Comparison of ENCODE assay signal across 8 cellular contexts in the genomic region with DNA sequence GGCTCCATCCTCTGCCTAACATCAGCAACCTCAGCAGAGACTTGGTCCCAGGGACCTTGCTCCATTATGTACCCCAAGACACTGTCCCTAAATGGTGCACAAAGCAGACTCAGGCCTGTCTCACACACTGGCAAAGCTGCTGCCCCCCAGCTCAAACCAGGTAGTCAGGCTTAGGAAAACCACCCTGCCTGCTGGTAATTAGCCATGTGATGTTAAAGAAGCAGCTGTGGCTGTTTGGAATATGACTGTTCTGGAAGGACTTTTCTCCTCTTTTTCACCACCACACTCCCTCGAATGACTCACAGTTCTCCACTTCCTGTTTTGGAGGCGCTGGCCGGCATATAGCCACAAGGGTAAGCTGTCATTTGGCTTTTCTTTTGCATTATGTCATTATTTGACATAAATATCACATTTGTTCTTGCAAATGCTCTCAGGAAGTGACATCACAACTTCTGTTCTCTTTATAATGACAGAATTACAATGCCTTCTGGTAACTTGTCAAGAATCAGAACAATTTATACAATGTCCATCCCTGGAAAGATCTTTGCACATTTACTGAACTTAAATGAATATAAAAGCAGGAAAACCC.
DNase-seq lines count a peak whose midpoint lies in the region; ATAC-seq and TF ChIP-seq lines count a peak whose summit lies in the region.

No MANE protein-coding gene starts in this region.

- no peak overlapping the region for H3K4me2 ChIP-seq in neuronal stem cell (ENCODE audit: insufficient read depth, low read length, poor library complexity, severe bottlenecking)
- H3K4me2 ChIP-seq in neural progenitor cell, result no peak overlapping the region

- peak overlapping the region; percentile 71 for H2AFZ ChIP-seq in neuronal stem cell (ENCODE audit: low read length)
- H2AFZ ChIP-seq in neural progenitor cell (replicated peaks), result no peak overlapping the region

- H2BK15ac ChIP-seq in neuronal stem cell (ENCODE audit: low read length), result no peak overlapping the region

- H3K4me3 Mint-ChIP-seq in neural progenitor cell, result no peak overlapping the region

- H3K79me2 ChIP-seq in neural progenitor cell (ENCODE audit: low read depth), result no peaks in the 10 kb centered on the region

- H3K23ac ChIP-seq in neuronal stem cell (ENCODE audit: low read depth, low read length, poor library complexity), result no peak overlapping the region

- no peak overlapping the region for H3K14ac ChIP-seq in neuronal stem cell (ENCODE audit: low read length)

- peaks cover 5% of the 10 kb centered on the region for H3K9me3 Mint-ChIP-seq in neural progenitor cell

- TF ChIP-seq CTCF in WERI-Rb-1 (IDR thresholded peaks at IDR 0.05; ENCODE audit: low read depth, low read length) (no peak), neural progenitor cell (IDR thresholded peaks at IDR 0.05) (no peak)

- H3F3A ChIP-seq in neural progenitor cell (ENCODE audit: low read depth), result no peaks in the 10 kb centered on the region

- no peak overlapping the region for H3K4ac ChIP-seq in neuronal stem cell (ENCODE audit: low read length)

- H4K8ac ChIP-seq in neuronal stem cell (ENCODE audit: low read depth, low read length), result no peak overlapping the region

- H3K27ac Mint-ChIP-seq in neural progenitor cell, result no peak overlapping the region

- H2AK5ac ChIP-seq in neuronal stem cell (ENCODE audit: low read depth, low read length), result no peak overlapping the region

- H3K27me3 ChIP-seq in WERI-Rb-1 (ENCODE audit: insufficient read depth, low read depth, severe bottlenecking) (no peaks in the 10 kb centered on the region), neuronal stem cell (ENCODE audit: control insufficient read depth in 3 of 3, insufficient read depth in 3 of 3, low read depth in 1 of 3, low read length in 3 of 3) (no peaks in the 10 kb centered on the region), neural progenitor cell (no peaks in the 10 kb centered on the region)

- peak; percentile 99 for DNase-seq in ELR (ENCODE audit: low read depth)
- peak; percentile 93 for DNase-seq in HPDE6-E6E7 (ENCODE audit: extremely low spot score)
- no peak for DNase-seq in WERI-Rb-1
- peak; percentile 93 for DNase-seq in fibroblast of gingiva (ENCODE audit: low read depth)
- no peak for DNase-seq in neuronal stem cell (ENCODE audit: low spot score)
- DNase-seq in NCI-H2227 treated with DMSO at 0.1 percent for 48 hours (lab: John Stamatoyannopoulos, UW), result no peak
- no peak for DNase-seq in neural progenitor cell (ENCODE audit: low spot score)

- H3K4me1 ChIP-seq in neuronal stem cell (ENCODE audit: control insufficient read depth in 2 of 2, insufficient read depth in 1 of 2, low read depth in 1 of 2, low read length in 2 of 2) (peaks cover 0 to 2% of the 10 kb centered on the region in 2 donors), neural progenitor cell (no peaks in the 10 kb centered on the region)

- peak; percentile 74 for ATAC-seq in GM21360 (IDR thresholded peaks at IDR 0.05; ENCODE audit: unreplicated experiment)

- H3K9me3 ChIP-seq in WERI-Rb-1 (ENCODE audit: severe bottlenecking) (no peaks in the 10 kb centered on the region), neuronal stem cell (replicated peaks in 1 of 2; ENCODE audit: control insufficient read depth in 2 of 2, insufficient read depth in 1 of 2, low read depth in 1 of 2, low read length in 2 of 2) (peaks cover 0 to 1% of the 10 kb centered on the region in 2 donors), neural progenitor cell (ENCODE audit: low read depth) (no peaks in the 10 kb centered on the region)

- no peak overlapping the region for H4K91ac ChIP-seq in neuronal stem cell (ENCODE audit: low read depth, low read length, poor library complexity)

- no peaks in the 10 kb centered on the region for H4K20me1 ChIP-seq in neural progenitor cell (ENCODE audit: low read depth)

- H3K27ac ChIP-seq in WERI-Rb-1 (peak overlapping the region; percentile 11), neuronal stem cell (replicated peaks; ENCODE audit: low read length) (no peak overlapping the region), neural progenitor cell (no peak overlapping the region)

- H3K27me3 Mint-ChIP-seq in neural progenitor cell (ENCODE audit: insufficient read depth, low read depth), result peaks cover 2% of the 10 kb centered on the region

- peaks cover 4% of the 10 kb centered on the region for H3K4me1 Mint-ChIP-seq in neural progenitor cell

- peak overlapping the region; percentile 35 for H3K18ac ChIP-seq in neuronal stem cell (ENCODE audit: low read length)

- H2BK5ac ChIP-seq in neuronal stem cell (ENCODE audit: low read length), result no peak overlapping the region

- H3K79me1 ChIP-seq in neuronal stem cell (ENCODE audit: low read depth, low read length), result peaks cover 1% of the 10 kb centered on the region

- H3K36me3 Mint-ChIP-seq in neural progenitor cell, result peaks cover 2% of the 10 kb centered on the region

- H3K4me3 ChIP-seq in WERI-Rb-1 (ENCODE audit: low read depth, low read length), result no peak overlapping the region
- no peak overlapping the region for H3K4me3 ChIP-seq in neuronal stem cell (ENCODE audit: low read length in 2 of 2)
- no peak overlapping the region for H3K4me3 ChIP-seq in neural progenitor cell

- WGBS in neuronal stem cell (ENCODE audit: extremely low coverage in 2 of 2, insufficient read length in 2 of 2, insufficient replicate concordance in 1 of 2), 2 donors, result no CpG with 5 or more reads among the region's 3 CpGs

- H3K9ac ChIP-seq in neuronal stem cell (ENCODE audit: low read depth, low read length, poor library complexity) (no peak overlapping the region), neural progenitor cell (no peak overlapping the region)

- no peak overlapping the region for H2BK12ac ChIP-seq in neuronal stem cell (ENCODE audit: low read length)

- H2BK120ac ChIP-seq in neuronal stem cell (ENCODE audit: low read depth, low read length), result no peak overlapping the region

- H3K36me3 ChIP-seq in WERI-Rb-1 (peaks cover 35% of the 10 kb centered on the region), neuronal stem cell (replicated peaks in 1 of 2; ENCODE audit: control insufficient read depth in 2 of 2, insufficient read depth in 2 of 2, low read length in 2 of 2) (peaks cover 0 to 2% of the 10 kb centered on the region in 2 donors), neural progenitor cell (no peaks in the 10 kb centered on the region)

Comparison
In these comparisons a context has a peak if more than half of its experiments do, and no peak if none do; other contexts are left out.
1. DNase-seq: peak in ELR (single experiment), HPDE6-E6E7 (single experiment) and fibroblast of gingiva (single experiment); none in WERI-Rb-1 (single experiment), neuronal stem cell (single experiment), NCI-H2227 treated with DMSO at 0.1 percent for 48 hours (single experiment) and neural progenitor cell (single experiment).